In genomic region chr6:44051516-44051915, GRCh38 we compare ENCODE assay signal across 11 cellular contexts.
DNase-seq lines count a peak whose midpoint lies in the region; ATAC-seq and TF ChIP-seq lines count a peak whose summit lies in the region.
"Had no signal": no experiment of that assay in that cellular context is flagged by ENCODE, and none has a peak within 500 bp of the region (broad histone marks: within the 10 kb centered on the region; RNA-seq: fewer than 3 reads in every experiment).

No MANE protein-coding gene starts in this region.

- TF ChIP-seq POLR2A in spleen (IDR thresholded peaks at IDR 0.05) = no peak

- ATAC-seq in HG02642 (IDR thresholded peaks at IDR 0.05; ENCODE audit: poor library complexity, unreplicated experiment) (no peak), HG02970 (IDR thresholded peaks at IDR 0.05; ENCODE audit: low FRiP score, unreplicated experiment) (no peak)

- H3K4me1 ChIP-seq in ascending aorta (peaks cover 3 to 13% of the 10 kb centered on the region in 2 donors), rectal smooth muscle tissue (ENCODE audit: control insufficient read depth, insufficient read depth, low read length) (peaks cover 35% of the 10 kb centered on the region), spleen (peaks cover 0 to 35% (median 16%) of the 10 kb centered on the region in 6 donors)
- H3K4me1 ChIP-seq: HAP-1 had no signal

- DNase-seq in EH (ENCODE audit: low read depth) (peak; percentile 90), ascending aorta (ENCODE audit: low spot score in 2 of 2) (no peak), foreskin fibroblast (peak; percentile 70 to 88), spleen (no peak), posterior vena cava (ENCODE audit: low spot score) (no peak)
- DNase-seq: activated CD4-positive, alpha-beta memory T cell treated with anti-CD3 and anti-CD28 coated beads, Interleukin-2, amount 10 ng/mL, durations not matched to agents 7 days and 5 days; NCI-H2081 had no signal

- H3K4me3 ChIP-seq in ascending aorta (no peak overlapping the region), foreskin fibroblast (ENCODE audit: low read depth in 1 of 2, low read length in 2 of 2) (no peak overlapping the region), rectal smooth muscle tissue (ENCODE audit: low read length) (no peak overlapping the region), spleen (no peak overlapping the region)
- H3K4me3 ChIP-seq: HAP-1 had no signal

- H3K36me3 ChIP-seq in ascending aorta (no peaks in the 10 kb centered on the region), rectal smooth muscle tissue (ENCODE audit: control insufficient read depth, insufficient read depth, low read length) (no peaks in the 10 kb centered on the region), spleen (no peaks in the 10 kb centered on the region)
- H3K36me3 ChIP-seq: HAP-1 had no signal

- no peak overlapping the region for H3K9ac ChIP-seq in rectal smooth muscle tissue (ENCODE audit: low read length)

- TF ChIP-seq CTCF in ascending aorta (IDR thresholded peaks at IDR 0.05) (no peak), foreskin fibroblast (IDR thresholded peaks at IDR 0.05; ENCODE audit: low read depth, low read length) (no peak), spleen (IDR thresholded peaks at IDR 0.05 in 8 of 11, conservative IDR thresholded peaks at IDR 0.05 in 3 of 11) (no peak)

- H3K9me3 ChIP-seq in ascending aorta = no peaks in the 10 kb centered on the region
- H3K9me3 ChIP-seq in spleen = no peaks in the 10 kb centered on the region
- H3K9me3 ChIP-seq: HAP-1 had no signal

- intact Hi-C loops in ascending aorta (cut with DNase I) (no loop called here), spleen (cut with DNase I; ENCODE audit: low total_unique reads) (no loop called here), posterior vena cava (cut with DNase I) (no loop called here)

- H3K27me3 ChIP-seq in ascending aorta (no peaks in the 10 kb centered on the region), rectal smooth muscle tissue (ENCODE audit: control insufficient read depth, insufficient read depth, low read length) (no peaks in the 10 kb centered on the region), spleen (replicated peaks in 1 of 7) (no peaks in the 10 kb centered on the region)

- WGBS in spleen, 5 donors = 83 to 97% (median 90%) methylated on average over 2 to 3 of the region's 3 CpGs

- H3K27ac ChIP-seq in ascending aorta = peak overlapping the region; percentile 76 to 80
- peak overlapping the region; percentile 89 for H3K27ac ChIP-seq in rectal smooth muscle tissue (ENCODE audit: low read depth, low read length)
- no peak overlapping the region for H3K27ac ChIP-seq in spleen

Comparison
In these comparisons a context has a peak if more than half of its experiments do, and no peak if none do; other contexts are left out.
1. DNase-seq: peak in EH (single experiment) and foreskin fibroblast (2 of 2); none in ascending aorta (0 of 2), spleen (single experiment) and posterior vena cava (single experiment).
2. H3K27ac ChIP-seq: peak in ascending aorta (2 of 2) and rectal smooth muscle tissue (single experiment); none in spleen (0 of 8).